In the genomic region with DNA sequence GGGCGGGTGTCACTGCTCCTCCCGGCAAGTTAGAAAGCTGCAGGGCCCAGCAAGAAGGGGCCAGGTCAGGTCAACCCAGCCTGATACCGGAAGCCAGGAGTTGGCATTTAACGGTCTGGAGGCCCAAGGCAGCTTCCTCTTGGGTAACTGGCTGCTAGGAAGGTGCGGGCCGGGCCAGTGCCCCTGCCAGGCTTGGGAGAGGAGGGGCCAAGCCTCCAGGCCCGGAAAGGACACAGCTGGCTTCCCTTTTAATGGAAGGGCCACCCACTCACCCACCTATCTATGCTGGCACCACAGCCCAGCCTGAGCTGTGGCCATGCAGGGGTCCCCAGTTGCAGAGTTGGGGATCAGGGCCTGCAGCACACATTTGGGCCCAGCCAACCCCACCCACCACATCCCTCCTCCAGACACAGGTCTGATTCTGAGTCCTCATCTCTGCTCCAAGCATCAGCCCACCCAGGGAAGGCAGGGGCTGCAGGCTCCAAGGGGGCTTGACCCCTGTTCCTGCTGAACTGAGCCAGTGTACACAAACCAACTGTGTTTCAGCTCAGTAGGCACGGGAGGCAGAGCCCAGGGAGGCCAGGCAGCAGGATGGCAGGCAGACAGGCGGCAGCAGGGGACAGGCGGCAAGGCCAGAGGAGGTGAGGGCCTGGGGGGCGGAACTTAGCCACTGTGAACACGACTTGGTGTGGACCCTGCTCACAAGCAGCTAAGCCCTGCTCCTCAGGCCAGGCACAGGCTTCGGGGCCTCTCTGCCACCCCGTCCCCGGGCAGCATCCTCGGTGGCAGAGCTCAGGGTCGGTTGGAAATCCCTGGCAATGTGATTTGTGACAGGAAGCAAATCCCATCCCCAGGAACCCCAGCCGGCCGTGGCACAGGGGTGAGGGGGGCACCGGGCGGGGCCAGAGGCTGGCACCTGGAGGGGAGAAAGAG, we compare ENCODE assay signal across 9 cellular contexts. TPM values are rescaled to one million over a fixed set of nuclear protein-coding genes. Genes with fewer than 3 reads are reported as not detected.
DNase-seq lines count a peak whose midpoint lies in the region; ATAC-seq and TF ChIP-seq lines count a peak whose summit lies in the region.
"Had no signal": no experiment of that assay in that cellular context is flagged by ENCODE, and none has a peak within 500 bp of the region (broad histone marks: within the 10 kb centered on the region; RNA-seq: fewer than 3 reads in every experiment).

No MANE protein-coding gene starts in this region.

- H3K27ac ChIP-seq in HL-60 (replicated peaks): peak overlapping the region; percentile 98

- ATAC-seq in Right ventricle myocardium inferior (no peak), HG02870 (IDR thresholded peaks at IDR 0.05; ENCODE audit: unreplicated experiment) (no peak), HG02571 (IDR thresholded peaks at IDR 0.05; ENCODE audit: unreplicated experiment) (no peak)
- no peak for ATAC-seq in stimulated activated effector memory CD8-positive, alpha-beta T cell treated with anti-CD3 and anti-CD28 coated beads, Interleukin-12 subunit alpha, Interleukin-12 subunit beta, amount 100 ng/mL, for 72 hours

- H3K4me3 Mint-ChIP-seq in T-helper 2 cell treated with Interferon-gamma antibody and Interleukin-4, amounts not matched to agents 5 μg/mL and 100 μg/mL, for 36 hours: peak overlapping the region; percentile 82
- H3K4me3 Mint-ChIP-seq in stimulated activated effector memory CD8-positive, alpha-beta T cell treated with anti-CD3 and anti-CD28 coated beads, Interleukin-12 subunit alpha, Interleukin-12 subunit beta, amount 100 ng/mL, for 72 hours: peak overlapping the region; percentile 96

- no peaks in the 10 kb centered on the region for H3K27me3 ChIP-seq in HL-60 (ENCODE audit: insufficient read depth, poor library complexity, severe bottlenecking)

- intact Hi-C loops in Right ventricle myocardium inferior (cut with DNase I): loop anchor here (5.0 kb wide), 1 partner anchor 39 kb away; a partner anchor contains a TSS

- peaks cover 43% of the 10 kb centered on the region for H3K4me1 Mint-ChIP-seq in T-helper 2 cell treated with Interferon-gamma antibody and Interleukin-4, amounts not matched to agents 5 μg/mL and 100 μg/mL, for 36 hours (ENCODE audit: low read depth)
- peaks cover 59% of the 10 kb centered on the region for H3K4me1 Mint-ChIP-seq in stimulated activated effector memory CD8-positive, alpha-beta T cell treated with anti-CD3 and anti-CD28 coated beads, Interleukin-12 subunit alpha, Interleukin-12 subunit beta, amount 100 ng/mL, for 72 hours

- peaks cover 45% of the 10 kb centered on the region for H3K36me3 Mint-ChIP-seq in T-helper 2 cell treated with Interferon-gamma antibody and Interleukin-4, amounts not matched to agents 5 μg/mL and 100 μg/mL, for 36 hours (ENCODE audit: low read depth)
- peaks cover 100% of the 10 kb centered on the region for H3K36me3 Mint-ChIP-seq in stimulated activated effector memory CD8-positive, alpha-beta T cell treated with anti-CD3 and anti-CD28 coated beads, Interleukin-12 subunit alpha, Interleukin-12 subunit beta, amount 100 ng/mL, for 72 hours

- H3K27me3 Mint-ChIP-seq in T-helper 2 cell treated with Interferon-gamma antibody and Interleukin-4, amounts not matched to agents 5 μg/mL and 100 μg/mL, for 36 hours (ENCODE audit: low read depth): no peaks in the 10 kb centered on the region

- H3K4me3 ChIP-seq in HL-60 (replicated peaks; ENCODE audit: insufficient read depth, low read length): peak overlapping the region; percentile 9; the same call in 1 of the 2 replicates

- H3K27ac Mint-ChIP-seq in T-helper 2 cell treated with Interferon-gamma antibody and Interleukin-4, amounts not matched to agents 5 μg/mL and 100 μg/mL, for 36 hours: peak overlapping the region; percentile 96
- H3K27ac Mint-ChIP-seq in stimulated activated effector memory CD8-positive, alpha-beta T cell treated with anti-CD3 and anti-CD28 coated beads, Interleukin-12 subunit alpha, Interleukin-12 subunit beta, amount 100 ng/mL, for 72 hours: peak overlapping the region; percentile 100

- H3K9me3 Mint-ChIP-seq in T-helper 2 cell treated with Interferon-gamma antibody and Interleukin-4, amounts not matched to agents 5 μg/mL and 100 μg/mL, for 36 hours: no peaks in the 10 kb centered on the region
- no peaks in the 10 kb centered on the region for H3K9me3 Mint-ChIP-seq in stimulated activated effector memory CD8-positive, alpha-beta T cell treated with anti-CD3 and anti-CD28 coated beads, Interleukin-12 subunit alpha, Interleukin-12 subunit beta, amount 100 ng/mL, for 72 hours

- DNase-seq in HL-60 (ENCODE audit: low read depth in 1 of 2, low spot score in 1 of 2): peak; percentile 96 to 98
- DNase-seq in T-helper 2 cell treated with Interferon-gamma antibody and Interleukin-4, amounts not matched to agents 5 μg/mL and 100 μg/mL, for 36 hours (ENCODE audit: low spot score): no peak
- peak; percentile 89 for DNase-seq in Right ventricle myocardium inferior (ENCODE audit: missing footprints)
- peak in 1 of 2 donors; percentile 58 for DNase-seq in stimulated activated effector memory CD8-positive, alpha-beta T cell treated with anti-CD3 and anti-CD28 coated beads, Interleukin-12 subunit alpha, Interleukin-12 subunit beta, amount 100 ng/mL, for 72 hours (ENCODE audit: low spot score in 2 of 2)
- DNase-seq in pons (ENCODE audit: low spot score): no peak
- no peak for DNase-seq in activated CD4-positive, CD25-positive, alpha-beta regulatory T cell (lab: John Stamatoyannopoulos, UW)

- TF ChIP-seq CTCF in HL-60 (IDR thresholded peaks at IDR 0.05; ENCODE audit: insufficient read depth, low read length): no peak

RNA-seq across cellular contexts. Expression of a gene that starts 40.8 kb away (rescaled TPM):
- 2.1 TPM for total RNA-seq in Right ventricle myocardium inferior

RNA-seq across cellular contexts. Expression of a gene that starts 40.9 kb away (rescaled TPM):
- total RNA-seq in Right ventricle myocardium inferior: 0.68 TPM
- total RNA-seq: subcutaneous adipose tissue had no signal

Comparison
In these comparisons a context has a peak if more than half of its experiments do, and no peak if none do; other contexts are left out.
1. DNase-seq: peak in HL-60 (2 of 2) and Right ventricle myocardium inferior (single experiment); none in T-helper 2 cell treated with Interferon-gamma antibody and Interleukin-4, amounts not matched to agents 5 μg/mL and 100 μg/mL, for 36 hours (single experiment), pons (single experiment) and activated CD4-positive, CD25-positive, alpha-beta regulatory T cell (0 of 4).